In genomic region chr1:149820387-149820786, GRCh38 we compare ENCODE assay signal across 11 cellular contexts. TPM values are rescaled to one million over a fixed set of nuclear protein-coding genes. Genes with fewer than 3 reads are reported as not detected.
"Had no signal": no experiment of that assay in that cellular context is flagged by ENCODE, and none has a peak within 500 bp of the region (broad histone marks: within the 10 kb centered on the region; RNA-seq: fewer than 3 reads in every experiment).

No MANE protein-coding gene starts in this region.

RNA-seq across cellular contexts. Expression of gene FCGR1A, which starts 37.9 kb away (rescaled TPM):
- total RNA-seq: activated B cell treated with CpG ODN at 0.5 μM for 24 hours; activated CD4-positive, alpha-beta memory T cell treated with anti-CD3 and anti-CD28 coated beads for 36 hours; activated CD4-positive, alpha-beta T cell treated with anti-CD3 and anti-CD28 coated beads for 36 hours; activated CD4-positive, alpha-beta T cell treated with anti-CD3 and anti-CD28 coated beads, Interleukin-2, amount 10 ng/mL, durations not matched to agents 24 days and 14 days; activated CD4-positive, alpha-beta T cell treated with anti-CD3 and anti-CD28 coated beads, Interleukin-2, amount 10 ng/mL, durations not matched to agents 7 days and 5 days; activated CD8-positive, alpha-beta memory T cell treated with anti-CD3 and anti-CD28 coated beads for 36 hours; activated CD8-positive, alpha-beta T cell treated with anti-CD3 and anti-CD28 coated beads for 36 hours; activated CD8-positive, alpha-beta T cell treated with anti-CD3 and anti-CD28 coated beads, Interleukin-2, amount 10 ng/mL, durations not matched to agents 7 days and 5 days; T-helper 1 cell treated with Interleukin-12 subunit alpha and Interleukin-12 subunit beta and Interleukin-4 antibody, amounts not matched to agents 30 ng/mL and 1 ng/mL, for 36 hours; T-helper 2 cell treated with Interferon-gamma antibody and Interleukin-4, amounts not matched to agents 100 ng/mL and 5 ng/mL, for 36 hours; WTC11 had no signal
